Comparison of ENCODE assay signal across 12 cellular contexts in genomic region chr3:129687586-129688125, GRCh38.
DNase-seq lines count a peak whose midpoint lies in the region; ATAC-seq, FAIRE-seq and TF ChIP-seq lines count a peak whose summit lies in the region.
"Had no signal": no experiment of that assay in that cellular context is flagged by ENCODE, and none has a peak within 500 bp of the region (broad histone marks: within the 10 kb centered on the region; RNA-seq: fewer than 3 reads in every experiment).

No MANE protein-coding gene starts in this region.

- no peaks in the 10 kb centered on the region for H3K36me3 Mint-ChIP-seq in activated CD8-positive, alpha-beta T cell treated with anti-CD3 and anti-CD28 coated beads for 36 hours (ENCODE audit: low read depth)
- H3K36me3 Mint-ChIP-seq: natural killer cell had no signal

- H3K36me3 ChIP-seq in HepG2 (replicated peaks in 1 of 2; ENCODE audit: control insufficient read depth in 1 of 2, insufficient read depth in 2 of 2, low read length in 2 of 2) = no peaks in the 10 kb centered on the region; a peak in 1 of 5 replicates

- H3K27me3 ChIP-seq in HepG2 (ENCODE audit: control insufficient read depth in 1 of 2, insufficient read depth in 2 of 2, low read length in 2 of 2) = no peaks in the 10 kb centered on the region; a peak in 1 of 5 replicates

- H4K20me1 ChIP-seq in HepG2 (ENCODE audit: insufficient read depth, low read length) = no peaks in the 10 kb centered on the region

- H3K4me3 Mint-ChIP-seq in activated CD8-positive, alpha-beta T cell treated with anti-CD3 and anti-CD28 coated beads for 36 hours = no peak overlapping the region
- H3K4me3 Mint-ChIP-seq: natural killer cell; stimulated activated naive B cell treated with anti-CD40 and anti-IgM and Interleukin-4, amounts not matched to agents 10 μg/mL and 1 μg/mL and 100 μg/mL, for 72 hours; T-helper 2 cell treated with Interferon-gamma antibody and Interleukin-4, amounts not matched to agents 5 μg/mL and 100 μg/mL, for 36 hours had no signal

- no peak for FAIRE-seq in HepG2 (lab: Jason Lieb, UNC)
- FAIRE-seq: A204.1 had no signal

- 49% methylated on average over 2 of the region's 2 CpGs for WGBS in HepG2 (ENCODE audit: low lambda C conversion rate)

- peaks cover 5% of the 10 kb centered on the region for H3K4me1 Mint-ChIP-seq in activated CD8-positive, alpha-beta T cell treated with anti-CD3 and anti-CD28 coated beads for 36 hours (ENCODE audit: low read depth)

- H3K4me3 ChIP-seq in choroid plexus epithelial cell (ENCODE audit: low read depth, low read length) = no peak overlapping the region
- peak overlapping the region; percentile 59 to 85 (median 73) for H3K4me3 ChIP-seq in HepG2 (replicated peaks in 1 of 3; ENCODE audit: insufficient read depth in 1 of 3, low read depth in 2 of 3, low read length in 3 of 3)

- peaks cover 68% of the 10 kb centered on the region for H3K4me1 ChIP-seq in HepG2 (ENCODE audit: insufficient read depth, low read length)

- H3K79me2 ChIP-seq in HepG2 (ENCODE audit: insufficient read depth, low read length) = peaks cover 60% of the 10 kb centered on the region

- intact Hi-C loops in HepG2 (cut with micrococcal nuclease; ENCODE audit: unreplicated experiment) (loop anchor here (5.0 kb wide), 1 partner anchor 35 kb away; no protein-coding TSS in a partner anchor), sciatic nerve (cut with DNase I) (no loop called here)
- intact Hi-C loops in activated CD8-positive, alpha-beta T cell treated with anti-CD3 and anti-CD28 coated beads for 36 hours (cut with micrococcal nuclease) = no loop called here

- no peaks in the 10 kb centered on the region for H3K9me3 Mint-ChIP-seq in activated CD8-positive, alpha-beta T cell treated with anti-CD3 and anti-CD28 coated beads for 36 hours
- H3K9me3 Mint-ChIP-seq: natural killer cell; stimulated activated naive B cell treated with anti-CD40 and anti-IgM and Interleukin-4, amounts not matched to agents 10 μg/mL and 1 μg/mL and 100 μg/mL, for 72 hours; T-helper 2 cell treated with Interferon-gamma antibody and Interleukin-4, amounts not matched to agents 5 μg/mL and 100 μg/mL, for 36 hours had no signal

- H3K9me3 ChIP-seq in HepG2 (ENCODE audit: low read length) = no peaks in the 10 kb centered on the region

- H2AFZ ChIP-seq in HepG2 (ENCODE audit: low read length) = no peak overlapping the region

- peak overlapping the region; percentile 79 for H3K27ac ChIP-seq in HepG2 (ENCODE audit: extremely low read length, insufficient read depth, low read length)
- peak overlapping the region; percentile 86 for H3K27ac ChIP-seq in substantia nigra (ENCODE audit: low read depth, low read length, poor library complexity, severe bottlenecking)

- H3K4me2 ChIP-seq in HepG2 (ENCODE audit: low read depth, low read length) = peak overlapping the region; percentile 78

- no peak for TF ChIP-seq RAD21 in HepG2 (CRISPR knock-in tag; IDR thresholded peaks at IDR 0.05)

- CTCF ChIA-PET in HepG2 (lab: Yijun Ruan, JAX; ENCODE audit: low intra/inter-chr PET ratio, low total read pairs) = no interaction called here
- CTCF ChIA-PET in activated CD8-positive, alpha-beta T cell treated with anti-CD3 and anti-CD28 coated beads for 36 hours (lab: Charles Lee) = no interaction called here

- ATAC-seq in HepG2 = no peak
- no peak for ATAC-seq in HG03442 (IDR thresholded peaks at IDR 0.05; ENCODE audit: unreplicated experiment)
- ATAC-seq in sciatic nerve = no peak
- ATAC-seq in activated CD8-positive, alpha-beta T cell treated with anti-CD3 and anti-CD28 coated beads for 36 hours = no peak
- ATAC-seq: natural killer cell; stimulated activated naive B cell treated with anti-CD40 and anti-IgM and Interleukin-4, amounts not matched to agents 10 μg/mL and 1 μg/mL and 100 μg/mL, for 72 hours had no signal

- TF ChIP-seq EP300 in HepG2 (IDR thresholded peaks at IDR 0.05; ENCODE audit: low read depth in 2 of 2, low read length in 2 of 2) (no peak), HepG2 (CRISPR knock-in tag; IDR thresholded peaks at IDR 0.05; ENCODE audit: borderline replicate concordance) (no peak)

- DNase-seq in NCI-H1417 (lab: John Stamatoyannopoulos, UW) = peak in 2 of 3 experiments; percentile 22 to 68
- no peak for DNase-seq in NCI-H1417 treated with DMSO at 0.1 percent for 48 hours (lab: John Stamatoyannopoulos, UW)
- DNase-seq in choroid plexus epithelial cell (ENCODE audit: low read depth) = peak; percentile 8
- no peak for DNase-seq in HepG2 (ENCODE audit: low spot score)
- no peak for DNase-seq in substantia nigra (lab: John Stamatoyannopoulos, UW)
- DNase-seq in sciatic nerve (ENCODE audit: low spot score) = no peak
- no peak for DNase-seq in activated CD8-positive, alpha-beta T cell treated with anti-CD3 and anti-CD28 coated beads for 36 hours
- DNase-seq: natural killer cell; stimulated activated naive B cell treated with anti-CD40 and anti-IgM and Interleukin-4, amounts not matched to agents 10 μg/mL and 1 μg/mL and 100 μg/mL, for 72 hours had no signal

- POLR2A ChIA-PET in HepG2 (lab: Yijun Ruan, JAX) = interaction anchor here (0.6 to 1.6 kb wide), 8 partner anchors 13 to 195 kb away, joined by 3 to 6 read pairs (median 4); no protein-coding TSS in a partner anchor
- POLR2A ChIA-PET in activated CD8-positive, alpha-beta T cell treated with anti-CD3 and anti-CD28 coated beads for 36 hours (lab: Charles Lee) = no interaction called here

- no peaks in the 10 kb centered on the region for H3K27me3 Mint-ChIP-seq in activated CD8-positive, alpha-beta T cell treated with anti-CD3 and anti-CD28 coated beads for 36 hours
- H3K27me3 Mint-ChIP-seq: stimulated activated naive B cell treated with anti-CD40 and anti-IgM and Interleukin-4, amounts not matched to agents 10 μg/mL and 1 μg/mL and 100 μg/mL, for 72 hours had no signal

- TSS peak; percentile 97 for BruUV-seq in HepG2 (replicated peaks; lab: Mats Ljungman, UMichigan)

- no peak for TF ChIP-seq CTCF in choroid plexus epithelial cell (conservative IDR thresholded peaks at IDR 0.05; ENCODE audit: low read depth, low read length)
- no peak for TF ChIP-seq CTCF in HepG2 (CRISPR knock-in tag; IDR thresholded peaks at IDR 0.05)
- TF ChIP-seq CTCF in activated CD8-positive, alpha-beta T cell treated with anti-CD3 and anti-CD28 coated beads for 36 hours (IDR thresholded peaks at IDR 0.05) = no peak

- H3K27ac Mint-ChIP-seq in activated CD8-positive, alpha-beta T cell treated with anti-CD3 and anti-CD28 coated beads for 36 hours = no peak overlapping the region
- H3K27ac Mint-ChIP-seq: natural killer cell; stimulated activated naive B cell treated with anti-CD40 and anti-IgM and Interleukin-4, amounts not matched to agents 10 μg/mL and 1 μg/mL and 100 μg/mL, for 72 hours; T-helper 2 cell treated with Interferon-gamma antibody and Interleukin-4, amounts not matched to agents 5 μg/mL and 100 μg/mL, for 36 hours had no signal

- in situ Hi-C loops in HepG2 (cut with HindIII; ENCODE audit: extremely low pct_ligation_motif_present, low pct_unique_long_range_greater_than_20kb) = no loop called here

- H3K9ac ChIP-seq in HepG2 (ENCODE audit: insufficient read depth, low read depth, low read length) = peak overlapping the region; percentile 72

- TF ChIP-seq POLR2A in HepG2 (IDR thresholded peaks at IDR 0.05; ENCODE audit: insufficient read depth in 1 of 2, low read depth in 2 of 2, low read length in 2 of 2) = no peak

TF ChIP-seq in HepG2, 621 proteins besides CTCF, POLR2A, EP300 and RAD21:
- no peak for TF ChIP-seq NR2F6 (IDR thresholded peaks at IDR 0.05)
- no peak for TF ChIP-seq NR2F6 (CRISPR knock-in tag; IDR thresholded peaks at IDR 0.05)
- TF ChIP-seq RBFOX2 (IDR thresholded peaks at IDR 0.05; ENCODE audit: low read depth, low read length) = peak; percentile 38; the same call in 1 of the 2 replicates
- TF ChIP-seq ATF7 (IDR thresholded peaks at IDR 0.05) = no peak
- TF ChIP-seq ATF7 (CRISPR knock-in tag; IDR thresholded peaks at IDR 0.05) = no peak
- no peak for TF ChIP-seq FOXK1 (CRISPR knock-in tag; IDR thresholded peaks at IDR 0.05; ENCODE audit: borderline replicate concordance, low read depth)
- 0 out of 2 replicates have a peak, but pooled peaks have one; percentile 10 for TF ChIP-seq HOXA5 (CRISPR knock-in tag; IDR thresholded peaks at IDR 0.05)
- TF ChIP-seq TFE3 (CRISPR knock-in tag; IDR thresholded peaks at IDR 0.05) = no peak
- 0 out of 2 replicates have a peak, but pooled peaks have one; percentile 20 for TF ChIP-seq RARG (CRISPR knock-in tag; IDR thresholded peaks at IDR 0.05; ENCODE audit: low read depth)

Comparison
In these comparisons a context has a peak if more than half of its experiments do, and no peak if none do; other contexts are left out.
1. DNase-seq: peak in NCI-H1417 (2 of 3) and choroid plexus epithelial cell (single experiment); none in NCI-H1417 treated with DMSO at 0.1 percent for 48 hours (single experiment), HepG2 (single experiment), substantia nigra (0 of 49), sciatic nerve (single experiment) and activated CD8-positive, alpha-beta T cell treated with anti-CD3 and anti-CD28 coated beads for 36 hours (single experiment).